In the genomic region with DNA sequence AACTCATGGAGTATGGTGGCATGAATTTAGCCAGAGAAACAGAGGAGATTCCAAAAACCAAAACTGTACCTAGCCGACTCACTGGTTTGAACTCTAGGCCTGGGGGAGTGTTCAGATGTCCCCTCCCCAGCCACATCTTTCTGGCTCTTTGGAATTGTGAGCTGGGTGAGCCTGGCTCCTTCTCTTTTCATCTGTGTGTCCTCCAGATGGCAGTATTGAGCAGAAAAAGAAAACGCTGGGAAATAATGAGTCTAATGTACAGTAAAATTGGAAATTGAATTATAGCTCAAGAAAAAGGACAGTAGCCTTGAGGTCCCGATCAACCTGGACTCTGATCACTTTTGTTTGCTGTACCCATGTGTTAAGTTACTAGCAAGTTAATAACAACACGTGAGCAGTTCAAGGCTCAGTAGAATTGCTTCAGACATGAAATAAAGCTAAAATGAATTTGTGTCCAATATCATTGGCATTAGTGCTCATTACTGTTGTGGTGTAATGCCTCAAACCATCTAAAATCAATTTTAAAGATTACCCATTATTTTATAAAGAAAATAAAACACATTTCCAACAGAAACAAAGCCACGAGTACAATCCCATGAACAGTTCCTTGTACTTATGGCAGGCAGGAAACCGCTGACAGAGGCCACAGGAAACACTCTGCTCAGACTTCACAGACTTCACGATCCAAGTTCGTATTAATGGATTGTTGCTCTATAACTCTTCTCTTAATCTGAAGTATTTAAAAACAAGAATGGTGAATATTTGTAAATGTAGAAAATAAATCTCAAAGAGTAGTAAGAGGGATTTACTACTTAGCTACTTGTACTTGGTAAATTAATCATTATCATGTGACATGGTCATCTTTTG, we compare ENCODE assay signal across 8 cellular contexts.
DNase-seq lines count a peak whose midpoint lies in the region; ATAC-seq and TF ChIP-seq lines count a peak whose summit lies in the region.

No MANE protein-coding gene starts in this region.

- peak; percentile 77 for TF ChIP-seq CTCF in AG09319 (IDR thresholded peaks at IDR 0.05; ENCODE audit: low read depth, low read length)

- no peaks in the 10 kb centered on the region for H3K27me3 Mint-ChIP-seq in memory B cell

- H3K4me1 Mint-ChIP-seq in memory B cell: peaks cover 7% of the 10 kb centered on the region

- in situ Hi-C loops in SK-MEL-5 (cut with HindIII; ENCODE audit: low pct_unique_long_range_greater_than_20kb, low sequenced_read_pairs): no loop called here

- no peak overlapping the region for H3K4me3 Mint-ChIP-seq in memory B cell

- H3K36me3 Mint-ChIP-seq in memory B cell: peaks cover 24% of the 10 kb centered on the region

- peak; percentile 44 for ATAC-seq in memory B cell (ENCODE audit: low read depth)
- no peak for ATAC-seq in HG03025 (IDR thresholded peaks at IDR 0.05; ENCODE audit: low FRiP score, unreplicated experiment)
- ATAC-seq in GM19328 (IDR thresholded peaks at IDR 0.05; ENCODE audit: unreplicated experiment): no peak

- DNase-seq in AG09319 (ENCODE audit: extremely low read depth, low read depth) (peak; percentile 2), GM04504 (ENCODE audit: low read depth) (peak; percentile 26), MV-4-11 (lab: John Stamatoyannopoulos, UW) (peak; percentile 43), SK-MEL-5 (ENCODE audit: low read depth, low spot score) (peak; percentile 87), dermis blood vessel endothelial cell (peak; percentile 81), memory B cell (ENCODE audit: low spot score in 2 of 2) (peak; percentile 49 to 61)

- no peak overlapping the region for H3K27ac Mint-ChIP-seq in memory B cell

- no peaks in the 10 kb centered on the region for H3K9me3 Mint-ChIP-seq in memory B cell

Comparison
In these comparisons a context has a peak if more than half of its experiments do, and no peak if none do; other contexts are left out.
1. DNase-seq: peak in every context shown above with its lines; median percentile 87 in SK-MEL-5; 81 in dermis blood vessel endothelial cell; 55 in memory B cell; 43 in MV-4-11; 26 in GM04504; 2 in AG09319.